ENCODE assay signal across 16 cellular contexts in genomic region chr5:108687599-108688220, GRCh38. TPM values are rescaled to one million over a fixed set of nuclear protein-coding genes. Genes with fewer than 3 reads are reported as not detected.
DNase-seq lines count a peak whose midpoint lies in the region; ATAC-seq and TF ChIP-seq lines count a peak whose summit lies in the region.
"Had no signal": no experiment of that assay in that cellular context is flagged by ENCODE, and none has a peak within 500 bp of the region (broad histone marks: within the 10 kb centered on the region; RNA-seq: fewer than 3 reads in every experiment).

No MANE protein-coding gene starts in this region.

- no peak overlapping the region for H3K4me3 Mint-ChIP-seq in naive thymus-derived CD4-positive, alpha-beta T cell
- H3K4me3 Mint-ChIP-seq: dendritic cell treated with granulocyte-macrophage colony-stimulating factor and Interleukin-4, amounts not matched to agents 40 ng/mL and 50 ng/mL, for 4 days; mesothelial cell of epicardium had no signal

- no peaks in the 10 kb centered on the region for H3K9me2 ChIP-seq in hepatocyte (replicated peaks; ENCODE audit: insufficient read depth)

- H3K9me3 ChIP-seq in iPS-18a (ENCODE audit: control insufficient read depth, low read depth, low read length) (no peaks in the 10 kb centered on the region), hepatocyte (ENCODE audit: low read depth) (no peaks in the 10 kb centered on the region)
- no peaks in the 10 kb centered on the region for H3K9me3 ChIP-seq in naive thymus-derived CD4-positive, alpha-beta T cell (ENCODE audit: control insufficient read depth in 2 of 3, low read length in 3 of 3)
- H3K9me3 ChIP-seq: BE2C, SJSA1 had no signal

- peaks cover 32% of the 10 kb centered on the region for H3K4me1 ChIP-seq in iPS-18a (ENCODE audit: control insufficient read depth, low read depth, low read length)
- H3K4me1 ChIP-seq in hepatocyte (ENCODE audit: insufficient read depth), result no peaks in the 10 kb centered on the region
- no peaks in the 10 kb centered on the region for H3K4me1 ChIP-seq in naive thymus-derived CD4-positive, alpha-beta T cell (ENCODE audit: control insufficient read depth in 2 of 2, insufficient read depth in 2 of 2, low read length in 2 of 2)
- H3K4me1 ChIP-seq: BE2C, SJSA1 had no signal

- no peak for TF ChIP-seq CTCF in AG10803 (conservative IDR thresholded peaks at IDR 0.05; ENCODE audit: low read length)
- TF ChIP-seq CTCF in hepatocyte (IDR thresholded peaks at IDR 0.05; ENCODE audit: poor library complexity), result no peak

- WGBS in hepatocyte (ENCODE audit: low lambda C conversion rate, missing lambda C conversion rate), result 77% methylated on average over 2 of the region's 2 CpGs

- H3K9me3 Mint-ChIP-seq in naive thymus-derived CD4-positive, alpha-beta T cell, result no peaks in the 10 kb centered on the region
- H3K9me3 Mint-ChIP-seq: dendritic cell treated with granulocyte-macrophage colony-stimulating factor and Interleukin-4, amounts not matched to agents 40 ng/mL and 50 ng/mL, for 4 days; mesothelial cell of epicardium had no signal

- H3K27ac ChIP-seq in iPS-18a (ENCODE audit: low read length) (peak overlapping the region; percentile 62), hepatocyte (no peak overlapping the region)
- H3K27ac ChIP-seq in naive thymus-derived CD4-positive, alpha-beta T cell (ENCODE audit: low read depth, low read length), result no peak overlapping the region
- H3K27ac ChIP-seq: heart right ventricle, SJSA1 had no signal

- H3K9ac ChIP-seq in iPS-18a (ENCODE audit: low read length), result no peak overlapping the region

- no peaks in the 10 kb centered on the region for H3K79me2 ChIP-seq in hepatocyte

- H3K4me3 ChIP-seq in AG10803 (ENCODE audit: low read length) (no peak overlapping the region), iPS-18a (ENCODE audit: low read length) (no peak overlapping the region), hepatocyte (no peak overlapping the region)
- H3K4me3 ChIP-seq in naive thymus-derived CD4-positive, alpha-beta T cell (ENCODE audit: low read length), result no peak overlapping the region
- H3K4me3 ChIP-seq: heart right ventricle, SJSA1 had no signal

- H4K20me1 ChIP-seq in hepatocyte (ENCODE audit: insufficient read depth, poor library complexity, severe bottlenecking), result no peaks in the 10 kb centered on the region

- H3K27me3 Mint-ChIP-seq in naive thymus-derived CD4-positive, alpha-beta T cell, result peaks cover 0 to 7% (median 0%) of the 10 kb centered on the region in 5 donors
- H3K27me3 Mint-ChIP-seq: dendritic cell treated with granulocyte-macrophage colony-stimulating factor and Interleukin-4, amounts not matched to agents 40 ng/mL and 50 ng/mL, for 4 days had no signal

- peak; percentile 38 for DNase-seq in AG10803 (ENCODE audit: low read depth)
- no peak for DNase-seq in HPDE6-E6E7 (ENCODE audit: extremely low spot score)
- no peak for DNase-seq in hepatocyte (ENCODE audit: low spot score)
- DNase-seq in foreskin melanocyte, result no peak
- DNase-seq in naive thymus-derived CD4-positive, alpha-beta T cell, result no peak
- DNase-seq: activated CD4-positive, alpha-beta T cell treated with anti-CD3 and anti-CD28 coated beads for 4 hours; activated naive CD4-positive, alpha-beta T cell; BE2C; heart right ventricle; NCI-H82 had no signal

- no peaks in the 10 kb centered on the region for H3K36me3 Mint-ChIP-seq in naive thymus-derived CD4-positive, alpha-beta T cell
- H3K36me3 Mint-ChIP-seq: mesothelial cell of epicardium had no signal

- intact Hi-C loops in naive thymus-derived CD4-positive, alpha-beta T cell (cut with micrococcal nuclease), result loop anchor here in 1 of 2 donors (10.0 kb wide), 1 partner anchor 637 kb away; no protein-coding TSS in a partner anchor

- ATAC-seq in GM21390 (IDR thresholded peaks at IDR 0.05; ENCODE audit: unreplicated experiment) (peak; percentile 58), SK-N-SH treated with all-trans-retinoic acid at 6 μM for 48 hours (peak; percentile 60; the same call in 2 of the 3 replicates)
- ATAC-seq in naive thymus-derived CD4-positive, alpha-beta T cell, result no peak

- H3K4me2 ChIP-seq in hepatocyte, result no peak overlapping the region

- no peaks in the 10 kb centered on the region for H3K4me1 Mint-ChIP-seq in naive thymus-derived CD4-positive, alpha-beta T cell
- H3K4me1 Mint-ChIP-seq: mesothelial cell of epicardium had no signal

- H3K36me3 ChIP-seq in iPS-18a (ENCODE audit: control insufficient read depth, low read depth, low read length), result no peaks in the 10 kb centered on the region
- no peaks in the 10 kb centered on the region for H3K36me3 ChIP-seq in hepatocyte (replicated peaks; ENCODE audit: insufficient read depth, low read depth)
- no peaks in the 10 kb centered on the region for H3K36me3 ChIP-seq in naive thymus-derived CD4-positive, alpha-beta T cell (ENCODE audit: control insufficient read depth in 2 of 3, insufficient read depth in 3 of 3, low read length in 3 of 3)
- H3K36me3 ChIP-seq: BE2C, heart right ventricle, SJSA1 had no signal

- H3K27me3 ChIP-seq in iPS-18a (ENCODE audit: control insufficient read depth, insufficient read depth, low read length) (no peaks in the 10 kb centered on the region), hepatocyte (no peaks in the 10 kb centered on the region)
- H3K27me3 ChIP-seq in naive thymus-derived CD4-positive, alpha-beta T cell (ENCODE audit: control insufficient read depth in 2 of 2, insufficient read depth in 2 of 2, low read length in 2 of 2), result no peaks in the 10 kb centered on the region
- H3K27me3 ChIP-seq: BE2C, heart right ventricle, SJSA1 had no signal

- H3K27ac Mint-ChIP-seq in naive thymus-derived CD4-positive, alpha-beta T cell, result peak overlapping the region in 1 of 9 donors; percentile 53
- H3K27ac Mint-ChIP-seq: dendritic cell treated with granulocyte-macrophage colony-stimulating factor and Interleukin-4, amounts not matched to agents 40 ng/mL and 50 ng/mL, for 4 days; mesothelial cell of epicardium had no signal

- H2AFZ ChIP-seq in hepatocyte, result no peak overlapping the region

- CTCF ChIA-PET in naive thymus-derived CD4-positive, alpha-beta T cell (lab: Charles Lee), result no interaction called here

- POLR2A ChIA-PET in naive thymus-derived CD4-positive, alpha-beta T cell (lab: Charles Lee), result interaction anchor here (0.6 kb wide), 1 partner anchor 726 kb away, joined by 3 read pairs; no protein-coding TSS in a partner anchor

TF ChIP-seq in SK-N-SH treated with all-trans-retinoic acid at 6 μM for 48 hours, 23 proteins besides CTCF, POLR2A, EP300 and RAD21 (continues in another document):
- TF ChIP-seq PATZ1 (CRISPR knock-in tag; IDR thresholded peaks at IDR 0.05; ENCODE audit: borderline replicate concordance), result no peak
- no peak for TF ChIP-seq GLIS3 (CRISPR knock-in tag; IDR thresholded peaks at IDR 0.05)
- TF ChIP-seq ZNF565 (CRISPR knock-in tag; conservative IDR thresholded peaks at IDR 0.05; ENCODE audit: low read depth), result no peak
- no peak for TF ChIP-seq PPARA (CRISPR knock-in tag; IDR thresholded peaks at IDR 0.05; ENCODE audit: borderline replicate concordance)
- TF ChIP-seq TCF4 (CRISPR knock-in tag; IDR thresholded peaks at IDR 0.05; ENCODE audit: borderline replicate concordance), result no peak
- no peak for TF ChIP-seq BACH2 (CRISPR knock-in tag; IDR thresholded peaks at IDR 0.05; ENCODE audit: borderline replicate concordance)
- no peak for TF ChIP-seq OSR1 (CRISPR knock-in tag; IDR thresholded peaks at IDR 0.05)
- no peak for TF ChIP-seq SNAI2 (CRISPR knock-in tag; IDR thresholded peaks at IDR 0.05)
- TF ChIP-seq, protein P1, sequence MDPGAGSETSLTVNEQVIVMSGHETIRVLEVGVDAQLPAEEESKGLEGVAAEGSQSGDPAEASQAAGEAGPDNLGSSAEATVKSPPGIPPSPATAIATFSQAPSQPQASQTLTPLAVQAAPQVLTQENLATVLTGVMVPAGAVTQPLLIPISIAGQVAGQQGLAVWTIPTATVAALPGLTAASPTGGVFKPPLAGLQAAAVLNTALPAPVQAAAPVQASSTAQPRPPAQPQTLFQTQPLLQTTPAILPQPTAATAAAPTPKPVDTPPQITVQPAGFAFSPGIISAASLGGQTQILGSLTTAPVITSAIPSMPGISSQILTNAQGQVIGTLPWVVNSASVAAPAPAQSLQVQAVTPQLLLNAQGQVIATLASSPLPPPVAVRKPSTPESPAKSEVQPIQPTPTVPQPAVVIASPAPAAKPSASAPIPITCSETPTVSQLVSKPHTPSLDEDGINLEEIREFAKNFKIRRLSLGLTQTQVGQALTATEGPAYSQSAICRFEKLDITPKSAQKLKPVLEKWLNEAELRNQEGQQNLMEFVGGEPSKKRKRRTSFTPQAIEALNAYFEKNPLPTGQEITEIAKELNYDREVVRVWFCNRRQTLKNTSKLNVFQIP (CRISPR knock-in tag; IDR thresholded peaks at IDR 0.05; ENCODE audit: borderline replicate concordance, low read depth), result no peak

RNA-seq across cellular contexts. Expression of gene FER, which starts 60.0 kb away (rescaled TPM):
- 18.9 and 29.4 TPM in 2 replicates for total RNA-seq in hepatocyte
- 10.6 and 11.1 TPM in 2 replicates for polyA plus RNA-seq in hepatocyte
- 10 to 100 TPM in 4 of 5 experiments, 1 to 10 TPM in 1; 2.7 to 17.6 (median 15.4) TPM for total RNA-seq in naive thymus-derived CD4-positive, alpha-beta T cell
- 10 to 100 TPM; 10.8 to 11.1 TPM for polyA plus RNA-seq in naive thymus-derived CD4-positive, alpha-beta T cell
